Comparison of ENCODE assay signal across 22 cellular contexts in the genomic region with DNA sequence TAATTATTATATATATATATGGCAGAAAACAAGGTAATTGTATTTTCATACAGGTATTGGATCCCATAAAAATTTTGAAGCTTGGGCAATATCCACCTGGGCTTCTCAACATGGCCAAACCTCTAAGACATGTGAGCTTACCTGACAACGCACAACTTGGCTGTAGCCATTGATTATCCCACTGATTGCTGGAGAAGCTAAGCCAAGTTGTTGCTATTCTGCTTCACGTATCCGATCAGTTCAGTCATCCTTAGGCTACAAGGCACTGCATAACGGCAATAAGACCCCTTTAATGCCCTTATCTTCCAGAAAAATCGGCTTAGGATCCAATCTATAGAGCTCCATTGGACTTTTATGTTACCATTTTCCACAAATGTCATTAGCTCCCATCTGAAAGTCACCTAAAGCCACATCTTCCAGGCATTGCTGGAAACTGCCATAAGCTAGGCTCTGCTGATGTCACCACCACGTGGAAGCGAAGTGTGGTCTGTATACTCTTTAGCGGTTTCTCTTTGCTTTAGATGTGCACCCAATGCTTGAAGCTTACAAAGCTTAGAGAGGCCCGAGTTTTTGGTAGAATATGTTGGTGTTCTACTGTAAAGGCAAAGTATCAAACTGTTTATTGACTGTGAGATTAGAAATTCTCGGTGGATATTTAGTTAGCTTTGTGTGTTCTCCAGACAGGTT.
DNase-seq lines count a peak whose midpoint lies in the region; ATAC-seq and TF ChIP-seq lines count a peak whose summit lies in the region.
"Had no signal": no experiment of that assay in that cellular context is flagged by ENCODE, and none has a peak within 500 bp of the region (broad histone marks: within the 10 kb centered on the region; RNA-seq: fewer than 3 reads in every experiment).

No MANE protein-coding gene starts in this region.

- CTCF ChIA-PET in SK-N-SH (lab: Yijun Ruan, JAX) (interaction anchor here (1.0 to 1.7 kb wide), 3 partner anchors 9 to 550 kb away, joined by 3 to 6 read pairs (median 3); no protein-coding TSS in a partner anchor), OCI-LY7 (lab: Charles Lee; ENCODE audit: unreplicated experiment) (no interaction called here)
- CTCF ChIA-PET in activated CD8-positive, alpha-beta T cell treated with anti-CD3 and anti-CD28 coated beads, Interleukin-2, amount 10 ng/mL, durations not matched to agents 7 days and 5 days (lab: Charles Lee): interaction anchor here (0.8 to 1.0 kb wide), 2 partner anchors 48 to 546 kb away, joined by 3 read pairs; no protein-coding TSS in a partner anchor

- H3K4me1 ChIP-seq in SK-N-SH (ENCODE audit: control insufficient read depth in 1 of 2, insufficient read depth in 2 of 2, low read depth in 1 of 2, low read length in 1 of 2) (no peaks in the 10 kb centered on the region), DND-41 (ENCODE audit: insufficient read depth, low read length) (no peaks in the 10 kb centered on the region), OCI-LY7 (ENCODE audit: insufficient read depth, low read length, poor library complexity, severe bottlenecking) (no peaks in the 10 kb centered on the region)
- H3K4me1 ChIP-seq: BLaER1, breast epithelium, SJCRH30, suprapubic skin had no signal

- ATAC-seq in SK-N-SH treated with all-trans-retinoic acid at 6 μM for 48 hours (no peak), DND-41 (ENCODE audit: insufficient read depth, low read depth) (peak; percentile 50; the same call in 1 of the 3 replicates), Right ventricle myocardium inferior (no peak), HG03469 (IDR thresholded peaks at IDR 0.05; ENCODE audit: unreplicated experiment) (no peak)
- peak; percentile 70 for ATAC-seq in activated CD8-positive, alpha-beta T cell treated with anti-CD3 and anti-CD28 coated beads, Interleukin-2, amount 10 ng/mL, durations not matched to agents 7 days and 5 days
- ATAC-seq: Panc1 had no signal

- no peaks in the 10 kb centered on the region for H3K27me3 Mint-ChIP-seq in activated CD8-positive, alpha-beta T cell treated with anti-CD3 and anti-CD28 coated beads, Interleukin-2, amount 10 ng/mL, durations not matched to agents 7 days and 5 days (ENCODE audit: low read depth)
- H3K27me3 Mint-ChIP-seq: progenitor cell of endocrine pancreas had no signal

- no peak for TF ChIP-seq EP300 in SK-N-SH (IDR thresholded peaks at IDR 0.05; ENCODE audit: borderline replicate concordance in 1 of 2, low read depth in 1 of 2, low read length in 1 of 2)

- DNase-seq in SK-N-SH (peak; percentile 3), DND-41 (no peak), NCI-H69 (lab: John Stamatoyannopoulos, UW) (peak; percentile 28), Right ventricle myocardium inferior (ENCODE audit: missing footprints) (no peak), OCI-LY7 (ENCODE audit: low spot score) (no peak)
- DNase-seq in activated CD8-positive, alpha-beta T cell treated with anti-CD3 and anti-CD28 coated beads, Interleukin-2, amount 10 ng/mL, durations not matched to agents 7 days and 5 days: peak; percentile 55
- DNase-seq: activated B cell treated with CpG ODN at 0.5 μM for 24 hours; activated effector memory CD4-positive, alpha-beta T cell treated with Interleukin-2 at 50 U/mL for 16 hours; amniotic stem cell; mammary epithelial cell; NCI-H1436; NCI-H526 had no signal

- no peak overlapping the region for H3K27ac Mint-ChIP-seq in activated CD8-positive, alpha-beta T cell treated with anti-CD3 and anti-CD28 coated beads, Interleukin-2, amount 10 ng/mL, durations not matched to agents 7 days and 5 days
- H3K27ac Mint-ChIP-seq: activated B cell treated with CpG ODN at 0.5 μM for 24 hours; progenitor cell of endocrine pancreas; T-helper 2 cell treated with Interferon-gamma antibody and Interleukin-4, amounts not matched to agents 5 μg/mL and 100 μg/mL, for 36 hours had no signal

- BruUV-seq in OCI-LY7 (replicated peaks; lab: Mats Ljungman, UMichigan): no TSS peak

- H3K4me2 ChIP-seq in SK-N-SH (no peak overlapping the region), DND-41 (ENCODE audit: insufficient read depth, low read length) (no peak overlapping the region), OCI-LY7 (ENCODE audit: low read length) (no peak overlapping the region)
- H3K4me2 ChIP-seq: BLaER1 had no signal

- TF ChIP-seq CTCF in SK-N-SH (IDR thresholded peaks at IDR 0.05) (no peak), DND-41 (IDR thresholded peaks at IDR 0.05; ENCODE audit: borderline replicate concordance, extremely low read depth, low read length, poor library complexity, severe bottlenecking) (no peak), OCI-LY7 (conservative IDR thresholded peaks at IDR 0.05; ENCODE audit: low read length) (no peak)

- H2AFZ ChIP-seq in SK-N-SH (ENCODE audit: low read depth): no peak overlapping the region
- H2AFZ ChIP-seq in DND-41 (ENCODE audit: low read depth, low read length): no peak overlapping the region
- H2AFZ ChIP-seq in OCI-LY7 (ENCODE audit: low read length): no peak overlapping the region

- no peak overlapping the region for H3K4me3 ChIP-seq in SK-N-SH (ENCODE audit: low read depth in 2 of 2, low read length in 1 of 2)
- H3K4me3 ChIP-seq in DND-41 (ENCODE audit: low read depth in 1 of 2, low read length in 2 of 2): no peak overlapping the region
- H3K4me3 ChIP-seq in OCI-LY7 (ENCODE audit: low read depth, low read length, poor library complexity, severe bottlenecking): no peak overlapping the region
- H3K4me3 ChIP-seq: BLaER1, breast epithelium, coronary artery, SJCRH30, suprapubic skin had no signal

- 68% methylated on average over 10 of the region's 10 CpGs for WGBS in SK-N-SH (ENCODE audit: low lambda C conversion rate)

- no peaks in the 10 kb centered on the region for H3K36me3 Mint-ChIP-seq in activated CD8-positive, alpha-beta T cell treated with anti-CD3 and anti-CD28 coated beads, Interleukin-2, amount 10 ng/mL, durations not matched to agents 7 days and 5 days (ENCODE audit: low read depth)

- no peaks in the 10 kb centered on the region for H3K9me3 ChIP-seq in SK-N-SH
- no peaks in the 10 kb centered on the region for H3K9me3 ChIP-seq in DND-41 (ENCODE audit: insufficient read depth, low read length, severe bottlenecking)
- no peaks in the 10 kb centered on the region for H3K9me3 ChIP-seq in OCI-LY7 (ENCODE audit: low read length)
- H3K9me3 ChIP-seq: BLaER1, breast epithelium, SJCRH30, suprapubic skin had no signal

- no peak overlapping the region for H3K4me3 Mint-ChIP-seq in activated CD8-positive, alpha-beta T cell treated with anti-CD3 and anti-CD28 coated beads, Interleukin-2, amount 10 ng/mL, durations not matched to agents 7 days and 5 days
- H3K4me3 Mint-ChIP-seq: activated B cell treated with CpG ODN at 0.5 μM for 24 hours; T-helper 2 cell treated with Interferon-gamma antibody and Interleukin-4, amounts not matched to agents 5 μg/mL and 100 μg/mL, for 36 hours had no signal

- no peak for TF ChIP-seq RAD21 in SK-N-SH (IDR thresholded peaks at IDR 0.05; ENCODE audit: low read length)

- H3K27ac ChIP-seq in SK-N-SH (ENCODE audit: low read depth in 2 of 2, low read length in 1 of 2) (no peak overlapping the region), DND-41 (ENCODE audit: low read length) (no peak overlapping the region), OCI-LY7 (ENCODE audit: low read depth, low read length, poor library complexity, severe bottlenecking) (no peak overlapping the region)
- H3K27ac ChIP-seq: BLaER1, breast epithelium, coronary artery, SJCRH30, suprapubic skin had no signal

- H3K4me1 Mint-ChIP-seq in activated CD8-positive, alpha-beta T cell treated with anti-CD3 and anti-CD28 coated beads, Interleukin-2, amount 10 ng/mL, durations not matched to agents 7 days and 5 days (ENCODE audit: low read depth): no peaks in the 10 kb centered on the region
- H3K4me1 Mint-ChIP-seq: activated B cell treated with CpG ODN at 0.5 μM for 24 hours had no signal

- H3K36me3 ChIP-seq in SK-N-SH (replicated peaks in 1 of 2; ENCODE audit: control insufficient read depth in 1 of 2, insufficient read depth in 2 of 2, low read length in 1 of 2) (no peaks in the 10 kb centered on the region), DND-41 (ENCODE audit: insufficient read depth, low read length) (no peaks in the 10 kb centered on the region), OCI-LY7 (ENCODE audit: insufficient read depth, low read length) (no peaks in the 10 kb centered on the region)
- H3K36me3 ChIP-seq: BLaER1, breast epithelium, SJCRH30, suprapubic skin had no signal

- H4K20me1 ChIP-seq in SK-N-SH (ENCODE audit: insufficient read depth) (no peaks in the 10 kb centered on the region), DND-41 (ENCODE audit: insufficient read depth, low read length) (no peaks in the 10 kb centered on the region), OCI-LY7 (ENCODE audit: insufficient read depth, low read length) (no peaks in the 10 kb centered on the region)
- H4K20me1 ChIP-seq: BLaER1 had no signal

- POLR2A ChIA-PET in SK-N-SH (lab: Yijun Ruan, JAX): no interaction called here
- POLR2A ChIA-PET in activated CD8-positive, alpha-beta T cell treated with anti-CD3 and anti-CD28 coated beads, Interleukin-2, amount 10 ng/mL, durations not matched to agents 7 days and 5 days (lab: Charles Lee): no interaction called here
- POLR2A ChIA-PET in OCI-LY7 (lab: Charles Lee): interaction anchor here (0.7 to 1.4 kb wide), 5 partner anchors 9 to 684 kb away, joined by 3 to 5 read pairs (median 3); no protein-coding TSS in a partner anchor

- H3K27me3 ChIP-seq in SK-N-SH (ENCODE audit: insufficient read depth) (no peaks in the 10 kb centered on the region), DND-41 (ENCODE audit: insufficient read depth, low read length, poor library complexity) (peaks cover 3% of the 10 kb centered on the region)
- H3K27me3 ChIP-seq: BLaER1, breast epithelium, SJCRH30, suprapubic skin had no signal

- intact Hi-C loops in Right ventricle myocardium inferior (cut with DNase I) (no loop called here), OCI-LY7 (cut with micrococcal nuclease; ENCODE audit: unreplicated experiment) (no loop called here)

- no peaks in the 10 kb centered on the region for H3F3A ChIP-seq in SK-N-SH (replicated peaks; ENCODE audit: insufficient read depth)

- H3K79me2 ChIP-seq in SK-N-SH (ENCODE audit: insufficient read depth) (no peaks in the 10 kb centered on the region), DND-41 (ENCODE audit: insufficient read depth, low read length) (no peaks in the 10 kb centered on the region), OCI-LY7 (ENCODE audit: insufficient read depth, low read depth, low read length) (no peaks in the 10 kb centered on the region)

- H3K9me2 ChIP-seq in SK-N-SH (no peaks in the 10 kb centered on the region), OCI-LY7 (ENCODE audit: insufficient read depth, low read length) (no peaks in the 10 kb centered on the region)

- H3K9ac ChIP-seq in SK-N-SH: no peak overlapping the region
- no peak overlapping the region for H3K9ac ChIP-seq in DND-41 (ENCODE audit: low read depth, low read length)
- H3K9ac ChIP-seq: BLaER1 had no signal

- H3K9me3 Mint-ChIP-seq in activated CD8-positive, alpha-beta T cell treated with anti-CD3 and anti-CD28 coated beads, Interleukin-2, amount 10 ng/mL, durations not matched to agents 7 days and 5 days (ENCODE audit: insufficient read depth): no peaks in the 10 kb centered on the region
- H3K9me3 Mint-ChIP-seq: activated B cell treated with CpG ODN at 0.5 μM for 24 hours; T-helper 2 cell treated with Interferon-gamma antibody and Interleukin-4, amounts not matched to agents 5 μg/mL and 100 μg/mL, for 36 hours had no signal

TF ChIP-seq in SK-N-SH treated with all-trans-retinoic acid at 6 μM for 48 hours, 23 proteins besides CTCF, POLR2A, EP300 and RAD21 (continues in another document):
- TF ChIP-seq ISL1 (CRISPR knock-in tag; IDR thresholded peaks at IDR 0.05) (no peak), ZNF70 (CRISPR knock-in tag; IDR thresholded peaks at IDR 0.05) (no peak)

Comparison
In these comparisons a context has a peak if more than half of its experiments do, and no peak if none do; other contexts are left out.
1. DNase-seq: peak in SK-N-SH (single experiment), NCI-H69 (single experiment) and activated CD8-positive, alpha-beta T cell treated with anti-CD3 and anti-CD28 coated beads, Interleukin-2, amount 10 ng/mL, durations not matched to agents 7 days and 5 days (single experiment); none in DND-41 (single experiment), Right ventricle myocardium inferior (single experiment) and OCI-LY7 (single experiment).
2. ATAC-seq: peak in DND-41 (single experiment) and activated CD8-positive, alpha-beta T cell treated with anti-CD3 and anti-CD28 coated beads, Interleukin-2, amount 10 ng/mL, durations not matched to agents 7 days and 5 days (single experiment); none in SK-N-SH treated with all-trans-retinoic acid at 6 μM for 48 hours (single experiment), Right ventricle myocardium inferior (single experiment) and HG03469 (single experiment).